In genomic region chr10:119542357-119542989, GRCh38 we compare ENCODE assay signal across 8 cellular contexts. TPM values are rescaled to one million over a fixed set of nuclear protein-coding genes. Genes with fewer than 3 reads are reported as not detected.
DNase-seq lines count a peak whose midpoint lies in the region; ATAC-seq and TF ChIP-seq lines count a peak whose summit lies in the region.

TSS of gene RGS10 (minus strand) at chr10:119542719. CDS start at chr10:119542638, 81 bp downstream.

- H3K27ac ChIP-seq in HUES6 (ENCODE audit: low read depth, low read length) (no peak within 1 kb of the TSS), ascending aorta (peak within 1 kb of the TSS; percentile 58 to 79)

- H3K4me1 ChIP-seq in HUES6 (ENCODE audit: control insufficient read depth, insufficient read depth, low read length) (peaks cover 21% of the 10 kb centered on the region), ascending aorta (peaks cover 0 to 10% of the 10 kb centered on the region in 2 donors), skeletal muscle satellite cell (ENCODE audit: control insufficient read depth, insufficient read depth, low read length) (peaks cover 30% of the 10 kb centered on the region)

- peaks cover 13% of the 10 kb centered on the region for H3K27me3 Mint-ChIP-seq in T-helper 1 cell treated with Interleukin-12 subunit alpha and Interleukin-12 subunit beta and Interleukin-4 antibody, amounts not matched to agents 30 μg/mL and 1 μg/mL, for 36 hours (ENCODE audit: low read depth)

- ATAC-seq in GM21423 (IDR thresholded peaks at IDR 0.05; ENCODE audit: unreplicated experiment) = peak; percentile 74

- H3K27me3 ChIP-seq in HUES6 (ENCODE audit: control insufficient read depth, insufficient read depth, low read length) (peaks cover 54% of the 10 kb centered on the region), ascending aorta (no peaks in the 10 kb centered on the region), skeletal muscle satellite cell (ENCODE audit: control insufficient read depth, insufficient read depth, low read length) (peaks cover 1% of the 10 kb centered on the region)

- H3K4me3 ChIP-seq in HUES6 (ENCODE audit: low read depth, low read length) (peak within 1 kb of the TSS; percentile 67), ascending aorta (peak within 1 kb of the TSS; percentile 85 to 89), iPS-11a (ENCODE audit: low read depth, low read length) (peak within 1 kb of the TSS; percentile 54), skeletal muscle satellite cell (ENCODE audit: low read length) (peak within 1 kb of the TSS; percentile 82)

- peak within 1 kb of the TSS; percentile 86 for H3K4me3 Mint-ChIP-seq in T-helper 1 cell treated with Interleukin-12 subunit alpha and Interleukin-12 subunit beta and Interleukin-4 antibody, amounts not matched to agents 30 μg/mL and 1 μg/mL, for 36 hours

- H3K4me1 Mint-ChIP-seq in T-helper 1 cell treated with Interleukin-12 subunit alpha and Interleukin-12 subunit beta and Interleukin-4 antibody, amounts not matched to agents 30 μg/mL and 1 μg/mL, for 36 hours (ENCODE audit: low read depth) = peaks cover 46% of the 10 kb centered on the region

- peak within 1 kb of the TSS; percentile 95 for H3K4me2 ChIP-seq in skeletal muscle satellite cell (ENCODE audit: low read length)

- H3K9me3 Mint-ChIP-seq in T-helper 1 cell treated with Interleukin-12 subunit alpha and Interleukin-12 subunit beta and Interleukin-4 antibody, amounts not matched to agents 30 μg/mL and 1 μg/mL, for 36 hours = no peaks in the 10 kb centered on the region

- H3K9me3 ChIP-seq in HUES6 (ENCODE audit: control insufficient read depth, insufficient read depth, low read depth, low read length) = no peaks in the 10 kb centered on the region
- no peaks in the 10 kb centered on the region for H3K9me3 ChIP-seq in ascending aorta
- no peaks in the 10 kb centered on the region for H3K9me3 ChIP-seq in skeletal muscle satellite cell (replicated peaks; ENCODE audit: low read length)

- DNase-seq in DMS114 treated with DMSO at 0.1 percent for 48 hours (lab: John Stamatoyannopoulos, UW; ENCODE audit: unreplicated experiment) (peak; percentile 43), ascending aorta (ENCODE audit: low spot score in 2 of 2) (peak; percentile 49 to 82), SHP77 (lab: John Stamatoyannopoulos, UW) (no peak)

- intact Hi-C loops in ascending aorta (cut with DNase I) = loop anchor here (2.0 to 5.0 kb wide), 4 partner anchors 55 to 365 kb away; partner anchors contain the start of genes BAG3, PRDX3 and TIAL1

- H3K27ac Mint-ChIP-seq in T-helper 1 cell treated with Interleukin-12 subunit alpha and Interleukin-12 subunit beta and Interleukin-4 antibody, amounts not matched to agents 30 μg/mL and 1 μg/mL, for 36 hours = peak within 1 kb of the TSS; percentile 78

- TF ChIP-seq CTCF in ascending aorta (IDR thresholded peaks at IDR 0.05) = no peak

- H3K36me3 Mint-ChIP-seq in T-helper 1 cell treated with Interleukin-12 subunit alpha and Interleukin-12 subunit beta and Interleukin-4 antibody, amounts not matched to agents 30 μg/mL and 1 μg/mL, for 36 hours (ENCODE audit: low read depth) = peaks cover 12% of the 10 kb centered on the region

- peak within 1 kb of the TSS; percentile 48 for H3K9ac ChIP-seq in HUES6 (ENCODE audit: low read length)
- H3K9ac ChIP-seq in skeletal muscle satellite cell (ENCODE audit: low read depth, low read length) = peak within 1 kb of the TSS; percentile 73

- H3K36me3 ChIP-seq in HUES6 (ENCODE audit: control insufficient read depth, insufficient read depth, low read length) (no peaks in the 10 kb centered on the region), ascending aorta (no peaks in the 10 kb centered on the region), skeletal muscle satellite cell (ENCODE audit: insufficient read depth, low read length) (no peaks in the 10 kb centered on the region)

RNA-seq across cellular contexts. Expression of gene RGS10, which starts in this region (rescaled TPM):
- 42.9 TPM for total RNA-seq in ascending aorta
- total RNA-seq in skeletal muscle satellite cell (2012; rRNA removed) = 63.8 and 79.1 TPM in 2 replicates

Comparison
In these comparisons a context has a peak if more than half of its experiments do, and no peak if none do; other contexts are left out.
1. DNase-seq: peak in DMS114 treated with DMSO at 0.1 percent for 48 hours (single experiment) and ascending aorta (2 of 2); none in SHP77 (0 of 2).
2. Peak in every context shown above with its lines, with median percentiles within 50 percentile points of each other: H3K4me3 ChIP-seq.